8 cellular contexts compared by ENCODE assay signal in the genomic region with DNA sequence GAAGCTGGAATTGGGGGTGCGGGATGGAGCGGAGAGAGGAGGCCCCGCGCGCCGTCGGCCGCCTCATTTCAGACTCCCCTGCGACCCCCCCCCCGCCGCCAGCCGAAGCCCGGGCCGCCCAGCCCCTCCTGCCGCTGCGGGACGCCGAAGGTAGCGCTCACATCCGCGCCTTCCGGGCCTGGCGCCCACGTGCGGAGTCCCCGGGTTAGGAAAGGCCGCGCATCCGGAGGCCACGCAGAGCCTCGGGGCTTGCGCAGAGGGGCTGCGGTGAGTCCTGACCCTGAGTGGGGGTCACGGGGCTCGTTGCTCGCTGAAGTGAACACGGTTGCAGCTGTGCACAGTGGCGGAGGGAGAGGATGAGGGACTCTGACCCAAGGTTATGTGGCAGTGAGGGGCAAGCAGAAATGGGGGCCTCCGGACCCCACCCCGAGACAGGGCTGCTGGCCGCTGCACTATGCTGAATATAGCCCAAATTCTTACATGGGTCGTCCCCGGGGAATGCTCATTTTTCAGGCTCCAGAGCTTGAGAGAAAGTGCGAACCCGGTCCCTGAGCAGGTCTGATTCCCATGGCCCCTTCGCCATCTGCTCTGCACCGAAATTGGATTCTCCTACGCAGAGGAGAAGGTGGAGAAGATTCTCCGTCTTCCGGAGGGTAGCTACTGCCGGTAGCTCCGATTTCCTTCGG. TPM values are rescaled to one million over a fixed set of nuclear protein-coding genes. Genes with fewer than 3 reads are reported as not detected.
DNase-seq lines count a peak whose midpoint lies in the region; ATAC-seq and TF ChIP-seq lines count a peak whose summit lies in the region.

No MANE protein-coding gene starts in this region.

- H3K36me3 Mint-ChIP-seq in CD8-positive, alpha-beta memory T cell = peaks cover 0 to 21% (median 6%) of the 10 kb centered on the region in 3 donors

- H3K9me3 ChIP-seq in CD8-positive, alpha-beta memory T cell (ENCODE audit: low read length) = no peaks in the 10 kb centered on the region
- H3K9me3 ChIP-seq in SK-N-MC (ENCODE audit: low read depth, low read length) (no peaks in the 10 kb centered on the region), left ventricle myocardium inferior (replicated peaks) (no peaks in the 10 kb centered on the region)

- TF ChIP-seq CTCF in left ventricle myocardium inferior (IDR thresholded peaks at IDR 0.05; ENCODE audit: borderline replicate concordance) = no peak

- H3K27me3 Mint-ChIP-seq in CD8-positive, alpha-beta memory T cell = no peaks in the 10 kb centered on the region

- peak overlapping the region; percentile 83 for H3K9ac ChIP-seq in SK-N-MC (ENCODE audit: insufficient read length)
- H3K9ac ChIP-seq in rectal smooth muscle tissue (ENCODE audit: low read length) = peak overlapping the region; percentile 16

- H3K4me1 ChIP-seq in CD8-positive, alpha-beta memory T cell (ENCODE audit: insufficient read depth, low read length) = peaks cover 9% of the 10 kb centered on the region
- H3K4me1 ChIP-seq in left ventricle myocardium inferior = peaks cover 79% of the 10 kb centered on the region
- H3K4me1 ChIP-seq in rectal smooth muscle tissue (ENCODE audit: control insufficient read depth, insufficient read depth, low read length) = no peaks in the 10 kb centered on the region

- intact Hi-C loops in left ventricle myocardium inferior (cut with micrococcal nuclease) = no loop called here

- CTCF ChIA-PET in CD8-positive, alpha-beta memory T cell (lab: Charles Lee) = interaction anchor here (1.0 kb wide), 1 partner anchor 10 kb away, joined by 3 read pairs; no protein-coding TSS in a partner anchor

- peak overlapping the region; percentile 31 for H3K4me3 ChIP-seq in CD8-positive, alpha-beta memory T cell (ENCODE audit: low read length)
- H3K4me3 ChIP-seq in SK-N-MC (peak overlapping the region; percentile 90), left ventricle myocardium inferior (peak overlapping the region; percentile 98), rectal smooth muscle tissue (ENCODE audit: low read length) (peak overlapping the region; percentile 79)

- no peaks in the 10 kb centered on the region for H3K27me3 ChIP-seq in CD8-positive, alpha-beta memory T cell (ENCODE audit: insufficient read depth, low read length, poor library complexity, severe bottlenecking)
- no peaks in the 10 kb centered on the region for H3K27me3 ChIP-seq in left ventricle myocardium inferior (ENCODE audit: low read depth)
- H3K27me3 ChIP-seq in rectal smooth muscle tissue (ENCODE audit: control insufficient read depth, insufficient read depth, low read length) = no peaks in the 10 kb centered on the region

- H3K4me1 Mint-ChIP-seq in CD8-positive, alpha-beta memory T cell = peaks cover 13 to 22% (median 18%) of the 10 kb centered on the region in 3 donors

- H3K9me3 Mint-ChIP-seq in CD8-positive, alpha-beta memory T cell = no peaks in the 10 kb centered on the region

- DNase-seq in CD8-positive, alpha-beta memory T cell = peak; percentile 30 to 72 (median 41)
- DNase-seq in SK-N-MC (ENCODE audit: low read depth, low spot score) (no peak), left ventricle myocardium inferior (peak; percentile 60), NCI-H2029 (lab: John Stamatoyannopoulos, UW) (no peak)
- peak; percentile 40 for DNase-seq in activated naive CD8-positive, alpha-beta T cell treated with anti-CD3 and anti-CD28 coated beads, Interleukin-2, amount 50 U/mL, for 16 hours (ENCODE audit: low read depth, low spot score)

- ATAC-seq in GM19324 (IDR thresholded peaks at IDR 0.05; ENCODE audit: low FRiP score, unreplicated experiment) (peak; percentile 38), HG03354 (IDR thresholded peaks at IDR 0.05; ENCODE audit: poor library complexity, severe bottlenecking, unreplicated experiment) (peak; percentile 46)

- H3K4me3 Mint-ChIP-seq in CD8-positive, alpha-beta memory T cell = peak overlapping the region; percentile 62 to 93 (median 75)

- peaks cover 3% of the 10 kb centered on the region for H3K36me3 ChIP-seq in CD8-positive, alpha-beta memory T cell (ENCODE audit: insufficient read depth, low read length)
- H3K36me3 ChIP-seq in SK-N-MC (ENCODE audit: insufficient read depth, low read length) (peaks cover 23% of the 10 kb centered on the region; the same call in 1 of the 2 replicates), left ventricle myocardium inferior (peaks cover 26% of the 10 kb centered on the region), rectal smooth muscle tissue (ENCODE audit: control insufficient read depth, insufficient read depth, low read length) (peaks cover 2% of the 10 kb centered on the region)

- POLR2A ChIA-PET in CD8-positive, alpha-beta memory T cell (lab: Charles Lee) = no interaction called here

- peak overlapping the region; percentile 51 for H3K27ac ChIP-seq in CD8-positive, alpha-beta memory T cell (ENCODE audit: low read depth, low read length)
- H3K27ac ChIP-seq in SK-N-MC (no peak overlapping the region), left ventricle myocardium inferior (replicated peaks) (peak overlapping the region; percentile 95), rectal smooth muscle tissue (ENCODE audit: low read depth, low read length) (peak overlapping the region; percentile 83)

- peak overlapping the region in 5 of 8 donors; percentile 57 to 72 (median 63) for H3K27ac Mint-ChIP-seq in CD8-positive, alpha-beta memory T cell

RNA-seq across cellular contexts. Expression of gene ZNF496, which starts 0.7 kb away (rescaled TPM):
- 10 to 100 TPM; 21.4 to 21.7 TPM for total RNA-seq in CD8-positive, alpha-beta memory T cell
- 9.6 TPM for polyA plus RNA-seq in CD8-positive, alpha-beta memory T cell
- total RNA-seq in left ventricle myocardium inferior = 12.8 TPM

Comparison
In these comparisons a context has a peak if more than half of its experiments do, and no peak if none do; other contexts are left out.
1. DNase-seq: peak in CD8-positive, alpha-beta memory T cell (5 of 5), activated naive CD8-positive, alpha-beta T cell treated with anti-CD3 and anti-CD28 coated beads, Interleukin-2, amount 50 U/mL, for 16 hours (single experiment) and left ventricle myocardium inferior (single experiment); none in SK-N-MC (single experiment) and NCI-H2029 (single experiment).
2. H3K4me3 ChIP-seq: peak in every context shown above with its lines; median percentile 98 in left ventricle myocardium inferior; 90 in SK-N-MC; 79 in rectal smooth muscle tissue; 31 in CD8-positive, alpha-beta memory T cell.